Comparison of ENCODE assay signal across 9 cellular contexts in the genomic region with DNA sequence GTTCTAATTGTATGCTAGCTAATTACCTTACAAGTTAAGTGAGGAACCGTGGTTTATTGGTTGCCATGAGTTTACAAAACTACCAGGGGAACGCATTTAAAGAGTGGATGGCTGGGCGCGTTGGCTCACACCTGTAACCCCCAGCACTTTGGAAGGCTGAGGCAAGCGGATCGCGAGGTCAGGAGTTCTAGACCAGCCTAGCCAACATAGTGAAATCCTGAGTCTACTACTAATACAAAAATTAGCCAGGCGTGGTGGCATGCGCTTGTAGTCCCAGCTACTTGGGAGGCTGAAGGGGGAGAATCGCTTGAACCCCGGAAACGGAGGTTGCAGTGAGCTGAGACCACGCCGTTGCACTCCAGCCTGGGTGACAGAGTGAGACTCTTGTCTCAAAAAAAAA. TPM values are rescaled to one million over a fixed set of nuclear protein-coding genes. Genes with fewer than 3 reads are reported as not detected.
DNase-seq lines count a peak whose midpoint lies in the region; ATAC-seq and TF ChIP-seq lines count a peak whose summit lies in the region.
"Had no signal": no experiment of that assay in that cellular context is flagged by ENCODE, and none has a peak within 500 bp of the region (broad histone marks: within the 10 kb centered on the region; RNA-seq: fewer than 3 reads in every experiment).

No MANE protein-coding gene starts in this region.

- H2AFZ ChIP-seq in mesenchymal stem cell (ENCODE audit: low read depth, low read length): no peak overlapping the region

- no peak for TF ChIP-seq POLR2A in vagina (IDR thresholded peaks at IDR 0.05)
- no peak for TF ChIP-seq POLR2A in adrenal gland (IDR thresholded peaks at IDR 0.05)

- H2AK5ac ChIP-seq in mesenchymal stem cell (ENCODE audit: low read length, severe bottlenecking): no peak overlapping the region

- H3K79me1 ChIP-seq in mesenchymal stem cell (replicated peaks; ENCODE audit: low read length, poor library complexity, severe bottlenecking): peaks cover 7% of the 10 kb centered on the region

- H2BK5ac ChIP-seq in mesenchymal stem cell (ENCODE audit: low read depth, low read length, poor library complexity, severe bottlenecking): no peak overlapping the region

- H2BK15ac ChIP-seq in mesenchymal stem cell (ENCODE audit: low read depth, poor library complexity, severe bottlenecking): no peak overlapping the region

- H3K18ac ChIP-seq in mesenchymal stem cell (ENCODE audit: low read depth in 1 of 2, low read length in 2 of 2): no peak overlapping the region

- TF ChIP-seq CTCF in cardiac muscle cell (IDR thresholded peaks at IDR 0.05; ENCODE audit: low read depth, low read length) (no peak), astrocyte of the cerebellum (IDR thresholded peaks at IDR 0.05; ENCODE audit: low read depth, low read length, missing control alignments) (no peak), vagina (IDR thresholded peaks at IDR 0.05) (no peak), adrenal gland (IDR thresholded peaks at IDR 0.05) (no peak)

- DNase-seq in cardiac muscle cell (ENCODE audit: low read depth in 1 of 2, low spot score in 1 of 2) (no peak), Right ventricle myocardium superior (no peak), astrocyte of the cerebellum (ENCODE audit: low read depth) (no peak), mesenchymal stem cell (no peak), vagina (ENCODE audit: extremely low spot score in 2 of 2) (no peak), posterior vena cava (ENCODE audit: low spot score) (no peak), adrenal gland (no peak)
- DNase-seq: COR-L47 had no signal

- peak overlapping the region; percentile 89 for H3K4me3 ChIP-seq in cardiac muscle cell
- H3K4me3 ChIP-seq in astrocyte of the cerebellum (ENCODE audit: low read depth, low read length): peak overlapping the region; percentile 78
- H3K4me3 ChIP-seq in mesenchymal stem cell (ENCODE audit: insufficient read depth in 1 of 2, low read depth in 1 of 2, low read length in 2 of 2): peak overlapping the region in 1 of 2 experiments; percentile 93
- peak overlapping the region; percentile 98 to 99 for H3K4me3 ChIP-seq in vagina
- H3K4me3 ChIP-seq in adrenal gland: peak overlapping the region in 1 of 4 donors; percentile 98

- H3K27me3 ChIP-seq in cardiac muscle cell (no peaks in the 10 kb centered on the region), mesenchymal stem cell (ENCODE audit: control insufficient read depth in 1 of 2, insufficient read depth in 1 of 2, low read length in 2 of 2) (no peaks in the 10 kb centered on the region), vagina (no peaks in the 10 kb centered on the region), adrenal gland (no peaks in the 10 kb centered on the region)

- 93% methylated on average over 14 of the region's 14 CpGs for WGBS in mesenchymal stem cell
- 93 to 96% (median 94%) methylated on average over 14 of the region's 14 CpGs for WGBS in adrenal gland, 4 donors

- no peak overlapping the region for H4K91ac ChIP-seq in mesenchymal stem cell (ENCODE audit: low read length)

- H3K36me3 ChIP-seq in cardiac muscle cell (peaks cover 59% of the 10 kb centered on the region), mesenchymal stem cell (ENCODE audit: control insufficient read depth in 1 of 2, insufficient read depth in 2 of 2, low read depth in 1 of 2, low read length in 2 of 2) (peaks cover 23 to 60% of the 10 kb centered on the region in 2 experiments), vagina (peaks cover 14 to 57% of the 10 kb centered on the region in 2 donors), adrenal gland (replicated peaks in 1 of 2) (peaks cover 0 to 62% of the 10 kb centered on the region in 2 donors)

- no peak overlapping the region for H3K23ac ChIP-seq in mesenchymal stem cell (ENCODE audit: low read length in 2 of 2)

- in situ Hi-C loops in astrocyte of the cerebellum (cut with HindIII; ENCODE audit: low sequenced_read_pairs): no loop called here

- peak overlapping the region; percentile 100 for H3K9ac ChIP-seq in mesenchymal stem cell (ENCODE audit: low read length)

- H3K4ac ChIP-seq in mesenchymal stem cell (ENCODE audit: low read depth in 1 of 2, low read length in 2 of 2): no peak overlapping the region

- no peak overlapping the region for H2BK120ac ChIP-seq in mesenchymal stem cell (ENCODE audit: low read depth, low read length)

- ATAC-seq in Right ventricle myocardium superior (ENCODE audit: poor library complexity) (no peak), HG03135 (IDR thresholded peaks at IDR 0.05; ENCODE audit: unreplicated experiment) (no peak)

- H3K4me1 ChIP-seq in cardiac muscle cell (ENCODE audit: low read depth): peaks cover 6% of the 10 kb centered on the region
- peaks cover 6% of the 10 kb centered on the region for H3K4me1 ChIP-seq in mesenchymal stem cell (ENCODE audit: control insufficient read depth, insufficient read depth, low read depth, low read length)
- H3K4me1 ChIP-seq in vagina: peaks cover 42% of the 10 kb centered on the region
- peaks cover 16 to 33% of the 10 kb centered on the region in 2 donors for H3K4me1 ChIP-seq in adrenal gland (replicated peaks in 1 of 2)

- H3K4me2 ChIP-seq in mesenchymal stem cell (ENCODE audit: low read length, poor library complexity, severe bottlenecking): peak overlapping the region; percentile 26

- no peak overlapping the region for H3K27ac ChIP-seq in cardiac muscle cell
- no peak overlapping the region for H3K27ac ChIP-seq in mesenchymal stem cell (ENCODE audit: low read length, poor library complexity, severe bottlenecking)
- H3K27ac ChIP-seq in vagina: no peak overlapping the region
- no peak overlapping the region for H3K27ac ChIP-seq in adrenal gland

- no peak overlapping the region for H3K14ac ChIP-seq in mesenchymal stem cell (ENCODE audit: low read length in 2 of 2)

- no peak overlapping the region for H2BK12ac ChIP-seq in mesenchymal stem cell (ENCODE audit: low read length in 2 of 2)

- H3K9me3 ChIP-seq in cardiac muscle cell (ENCODE audit: low read depth): no peaks in the 10 kb centered on the region
- no peaks in the 10 kb centered on the region for H3K9me3 ChIP-seq in mesenchymal stem cell (ENCODE audit: control insufficient read depth, low read length)
- H3K9me3 ChIP-seq in vagina: no peaks in the 10 kb centered on the region
- H3K9me3 ChIP-seq in adrenal gland (replicated peaks in 1 of 3): no peaks in the 10 kb centered on the region

- H4K8ac ChIP-seq in mesenchymal stem cell (ENCODE audit: low read length): no peak overlapping the region

- intact Hi-C loops in Right ventricle myocardium superior (cut with DNase I) (loop anchor here (5.0 kb wide), 1 partner anchor 51 kb away; the partner anchor contains the start of gene MARK3), vagina (cut with DNase I) (no loop called here), posterior vena cava (cut with DNase I) (loop anchor here (5.0 to 10.0 kb wide), 2 partner anchors 41 to 49 kb away; partner anchors contain the start of gene MARK3 (in 1 of the 2)), adrenal gland (cut with DNase I) (loop anchor here in 1 of 2 donors (10.0 kb wide), 1 partner anchor 159 kb away; no protein-coding TSS in a partner anchor)

RNA-seq across cellular contexts. Expression of gene EIF5, which starts 2.2 kb away (rescaled TPM):
- total RNA-seq in cardiac muscle cell: 132 and 149 TPM in 2 replicates
- 318 and 441 TPM in 2 replicates for polyA plus RNA-seq in cardiac muscle cell
- total RNA-seq in Right ventricle myocardium superior: 234 TPM
- polyA plus RNA-seq in mesenchymal stem cell (2013, experiment 1 of 2): 243 TPM
- 253 TPM for polyA plus RNA-seq in mesenchymal stem cell (2013, experiment 2 of 2)
- total RNA-seq in vagina: 186 TPM
- 100 to 1,000 TPM; 191 to 232 TPM for total RNA-seq in posterior vena cava
- total RNA-seq in adrenal gland: 100 to 1,000 TPM; 165 to 555 (median 260) TPM
- 100 to 1,000 TPM in 1 of 3 donors, 10 to 100 TPM in 2; 35.7 to 316 (median 49.1) TPM for polyA plus RNA-seq in adrenal gland

RNA-seq across cellular contexts. Expression of gene MARK3, which starts 49.0 kb away (rescaled TPM):
- total RNA-seq in cardiac muscle cell (69.4 and 88.3 TPM in 2 replicates), Right ventricle myocardium superior (137 TPM), vagina (77.6 TPM), posterior vena cava (10 to 100 TPM; 64.3 to 65.7 TPM), adrenal gland (100 to 1,000 TPM in 3 of 8 donors, 10 to 100 TPM in 5; 73.1 to 144 (median 94.6) TPM)
- polyA plus RNA-seq in cardiac muscle cell (72.9 and 97.4 TPM in 2 replicates), adrenal gland (100 to 1,000 TPM in 2 of 3 donors, 10 to 100 TPM in 1; 89.5 to 233 (median 172) TPM)
- 51.9 TPM for polyA plus RNA-seq in mesenchymal stem cell (2013, experiment 1 of 2)
- 50.3 TPM for polyA plus RNA-seq in mesenchymal stem cell (2013, experiment 2 of 2)
